ENCODE assay signal across 9 cellular contexts in the genomic region with DNA sequence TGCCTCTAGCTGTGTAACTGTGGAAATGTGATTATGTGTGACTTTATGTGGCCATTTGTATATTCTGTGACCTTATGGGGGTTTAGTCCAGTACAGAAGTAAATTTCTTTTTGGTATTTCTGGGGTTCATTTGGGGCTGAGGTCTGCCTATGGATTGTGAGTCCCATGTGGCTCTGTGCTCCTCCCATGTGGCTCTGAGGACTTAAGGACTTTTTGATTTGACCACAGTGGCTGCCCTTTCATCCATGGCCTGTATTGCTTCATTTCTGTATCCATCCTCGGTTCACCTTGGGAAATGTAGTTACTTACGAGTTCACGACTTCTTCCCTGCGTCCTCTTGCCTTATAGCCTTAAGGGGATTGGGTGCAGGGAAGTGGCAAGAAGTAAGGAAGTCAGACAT. TPM values are rescaled to one million over a fixed set of nuclear protein-coding genes. Genes with fewer than 3 reads are reported as not detected.
DNase-seq lines count a peak whose midpoint lies in the region; ATAC-seq, FAIRE-seq and TF ChIP-seq lines count a peak whose summit lies in the region.
"Had no signal": no experiment of that assay in that cellular context is flagged by ENCODE, and none has a peak within 500 bp of the region (broad histone marks: within the 10 kb centered on the region; RNA-seq: fewer than 3 reads in every experiment).

No MANE protein-coding gene starts in this region.

- peak; percentile 38 for FAIRE-seq in HTR-8/SVneo (lab: Jason Lieb, UNC)
- FAIRE-seq: frontal cortex had no signal

- H3K4me3 ChIP-seq in AG04450 (ENCODE audit: low read depth, low read length) (peak overlapping the region; percentile 97), body of pancreas (peak overlapping the region; percentile 46 to 92), mucosa of rectum (ENCODE audit: low read length in 2 of 2) (peak overlapping the region; percentile 89 to 98)

- TF ChIP-seq CTCF in AG04450 (IDR thresholded peaks at IDR 0.05; ENCODE audit: low read depth, low read length) (no peak), body of pancreas (IDR thresholded peaks at IDR 0.05) (no peak)

- H3K9ac ChIP-seq in mucosa of rectum (ENCODE audit: low read depth in 1 of 2, low read length in 2 of 2): peak overlapping the region; percentile 85 to 93

- peaks cover 11% of the 10 kb centered on the region for H3K4me1 ChIP-seq in body of pancreas
- H3K4me1 ChIP-seq in mucosa of rectum (ENCODE audit: control insufficient read depth in 2 of 2, insufficient read depth in 2 of 2, low read length in 2 of 2): peaks cover 7 to 11% of the 10 kb centered on the region in 2 donors

- H3K9me3 ChIP-seq in AG04450 (ENCODE audit: control insufficient read depth, insufficient read depth, low read length) (peaks cover 15% of the 10 kb centered on the region), body of pancreas (peaks cover 0 to 8% (median 0%) of the 10 kb centered on the region in 3 donors), mucosa of rectum (ENCODE audit: control insufficient read depth in 2 of 2, low read length in 2 of 2) (peaks cover under 1 to 10% of the 10 kb centered on the region in 2 donors)

- H3K27me3 ChIP-seq in AG04450 (ENCODE audit: control insufficient read depth, insufficient read depth, low read length) (no peaks in the 10 kb centered on the region), body of pancreas (no peaks in the 10 kb centered on the region), mucosa of rectum (ENCODE audit: control insufficient read depth in 2 of 2, insufficient read depth in 2 of 2, low read length in 2 of 2) (no peaks in the 10 kb centered on the region)

- DNase-seq in AG04450 (ENCODE audit: low read depth, low spot score): no peak
- no peak for DNase-seq in HTR-8/SVneo (ENCODE audit: insufficient read length, low spot score)
- DNase-seq in body of pancreas: no peak
- no peak for DNase-seq in SHP77 treated with DMSO at 0.1 percent for 48 hours (lab: John Stamatoyannopoulos, UW)
- no peak for DNase-seq in putamen (ENCODE audit: low spot score)
- DNase-seq in NCI-H2107 treated with DMSO at 0.1 percent for 48 hours (lab: John Stamatoyannopoulos, UW; ENCODE audit: unreplicated experiment): no peak
- no peak for DNase-seq in activated CD4-positive, CD25-positive, alpha-beta regulatory T cell (lab: John Stamatoyannopoulos, UW)

- TF ChIP-seq POLR2A in body of pancreas (IDR thresholded peaks at IDR 0.05): no peak

- intact Hi-C loops in body of pancreas (cut with DNase I): no loop called here

- H3K27ac ChIP-seq in AG04450 (ENCODE audit: low read depth, low read length) (no peak overlapping the region), body of pancreas (no peak overlapping the region), mucosa of rectum (ENCODE audit: low read depth in 2 of 2, low read length in 2 of 2) (no peak overlapping the region)

- CTCF ChIA-PET in AG04450 (lab: Charles Lee): no interaction called here

- POLR2A ChIA-PET in AG04450 (lab: Yijun Ruan, JAX): no interaction called here

- ATAC-seq in body of pancreas: no peak

- WGBS in body of pancreas, 2 donors: 76 to 84% methylated on average over 4 of the region's 4 CpGs

- H3K36me3 ChIP-seq in body of pancreas (replicated peaks in 1 of 2; ENCODE audit: insufficient read depth in 1 of 2, low read depth in 2 of 2): no peaks in the 10 kb centered on the region
- H3K36me3 ChIP-seq in mucosa of rectum (ENCODE audit: control insufficient read depth in 2 of 2, insufficient read depth in 2 of 2, low read length in 2 of 2): peaks cover 0 to 3% of the 10 kb centered on the region in 2 donors

RNA-seq across cellular contexts. Expression of a gene that starts 1.0 kb away (rescaled TPM):
- 4.2 and 5.9 TPM in 2 replicates for polyA plus RNA-seq in AG04450 (2011; rRNA removed)
- 5.2 and 10.1 TPM in 2 replicates for polyA minus RNA-seq in AG04450 (2011; rRNA and poly(A)+ RNA removed)
- 1 to 10 TPM; 2.6 to 4.4 TPM for total RNA-seq in body of pancreas
